Comparison of ENCODE assay signal across 8 cellular contexts in the genomic region with DNA sequence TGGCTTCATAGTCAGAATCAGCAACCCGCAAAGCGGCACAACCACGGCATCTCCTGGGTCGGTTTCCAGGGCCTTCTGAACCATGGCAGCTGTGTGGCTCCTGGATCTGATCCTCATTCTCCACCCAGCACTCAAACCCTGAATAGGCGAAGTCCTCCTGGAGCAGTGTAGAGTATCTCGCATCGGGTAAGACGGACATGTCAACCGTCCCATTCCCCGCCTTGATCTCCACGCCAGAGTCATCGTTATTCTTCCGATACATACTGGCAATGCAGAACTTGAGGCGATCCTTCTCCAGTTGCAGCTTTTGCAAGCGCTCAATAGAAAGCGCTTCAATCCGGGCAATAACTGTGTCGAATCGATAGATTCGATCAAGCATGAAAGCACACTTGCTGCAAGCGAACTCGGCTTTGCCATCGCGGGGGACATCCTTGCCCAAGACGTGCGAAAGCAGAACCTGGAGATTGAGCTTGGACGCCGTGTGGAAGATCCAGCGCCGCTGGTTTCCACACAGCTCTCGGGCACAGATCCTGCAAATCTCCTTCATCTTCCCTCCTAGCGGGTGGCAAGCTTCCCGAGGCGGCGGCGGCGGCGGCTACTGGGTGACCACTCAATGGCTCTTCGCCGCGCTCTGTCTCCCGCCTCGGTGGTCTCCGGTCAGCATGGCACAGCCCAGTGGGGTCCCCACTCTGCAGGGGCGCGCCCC.
DNase-seq lines count a peak whose midpoint lies in the region; ATAC-seq and TF ChIP-seq lines count a peak whose summit lies in the region.
"Not testable (repeated sequence)": the region's sequence is repeated elsewhere in the genome, so short reads cannot be mapped to it uniquely, and the experiment has no call there.

No MANE protein-coding gene starts in this region.

- H3K36me3 ChIP-seq in body of pancreas (replicated peaks in 1 of 2; ENCODE audit: insufficient read depth in 1 of 2, low read depth in 2 of 2); mesenchymal stem cell (ENCODE audit: control insufficient read depth in 1 of 2, insufficient read depth in 2 of 2, low read depth in 1 of 2, low read length in 2 of 2); skeletal muscle satellite cell (ENCODE audit: insufficient read depth, low read length): not testable (repeated sequence)

- H3K9ac ChIP-seq in mesenchymal stem cell (ENCODE audit: low read length) (peak overlapping the region; percentile 74), skeletal muscle satellite cell (ENCODE audit: low read depth, low read length) (peak overlapping the region; percentile 81)

- H2BK5ac ChIP-seq in mesenchymal stem cell (ENCODE audit: low read depth, low read length, poor library complexity, severe bottlenecking): not testable (repeated sequence)

- H3K18ac ChIP-seq in mesenchymal stem cell (ENCODE audit: low read depth in 1 of 2, low read length in 2 of 2): not testable (repeated sequence)

- H2AFZ ChIP-seq in mesenchymal stem cell (ENCODE audit: low read depth, low read length): not testable (repeated sequence)

- ATAC-seq in GM19455 (IDR thresholded peaks at IDR 0.05; ENCODE audit: unreplicated experiment) (peak; percentile 8), body of pancreas (peak; percentile 16)

- not testable (repeated sequence) for TF ChIP-seq POLR2A in body of pancreas (IDR thresholded peaks at IDR 0.05)

- peak overlapping the region in 2 of 4 donors; percentile 70 to 75 for H3K27ac ChIP-seq in body of pancreas
- not testable (repeated sequence) for H3K27ac ChIP-seq in mesenchymal stem cell (ENCODE audit: low read length, poor library complexity, severe bottlenecking)

- intact Hi-C loops in body of pancreas (cut with DNase I): not testable (repeated sequence)

- TF ChIP-seq CTCF in body of pancreas (IDR thresholded peaks at IDR 0.05): not testable (repeated sequence)

- 0% methylated on average over 3 to 13 of the region's 46 CpGs for WGBS in body of pancreas, 2 donors
- no CpG with 5 or more reads among the region's 46 CpGs for WGBS in mesenchymal stem cell

- H3K4me1 ChIP-seq in body of pancreas; mesenchymal stem cell (ENCODE audit: control insufficient read depth, insufficient read depth, low read depth, low read length); skeletal muscle satellite cell (ENCODE audit: control insufficient read depth, insufficient read depth, low read length): not testable (repeated sequence)

- H3K4ac ChIP-seq in mesenchymal stem cell (ENCODE audit: low read depth in 1 of 2, low read length in 2 of 2): not testable (repeated sequence)

- H3K27me3 ChIP-seq in body of pancreas; mesenchymal stem cell (ENCODE audit: control insufficient read depth in 1 of 2, insufficient read depth in 1 of 2, low read length in 2 of 2); skeletal muscle satellite cell (ENCODE audit: control insufficient read depth, insufficient read depth, low read length): not testable (repeated sequence)

- not testable (repeated sequence) for H2BK15ac ChIP-seq in mesenchymal stem cell (ENCODE audit: low read depth, poor library complexity, severe bottlenecking)

- not testable (repeated sequence) for H3K23ac ChIP-seq in mesenchymal stem cell (ENCODE audit: low read length in 2 of 2)

- H3K4me3 ChIP-seq in body of pancreas (peak overlapping the region in 1 of 2 donors; percentile 27), mesenchymal stem cell (ENCODE audit: insufficient read depth in 1 of 2, low read depth in 1 of 2, low read length in 2 of 2) (peak overlapping the region; percentile 14 to 79), skeletal muscle satellite cell (ENCODE audit: low read length) (peak overlapping the region; percentile 74)

- H2BK120ac ChIP-seq in mesenchymal stem cell (ENCODE audit: low read depth, low read length): not testable (repeated sequence)

- not testable (repeated sequence) for H3K79me1 ChIP-seq in mesenchymal stem cell (replicated peaks; ENCODE audit: low read length, poor library complexity, severe bottlenecking)

- DNase-seq in Ammon's horn (ENCODE audit: low spot score) (peak; percentile 26), HT-29 (ENCODE audit: low spot score) (peak; percentile 15), SW480 (ENCODE audit: low spot score) (peak; percentile 9), body of pancreas (peak in 2 of 4 donors; percentile 4 to 6), germinal center (ENCODE audit: low spot score) (peak; percentile 0), mesenchymal stem cell (peak; percentile 37)

- H2AK5ac ChIP-seq in mesenchymal stem cell (ENCODE audit: low read length, severe bottlenecking): not testable (repeated sequence)

- H3K4me2 ChIP-seq in mesenchymal stem cell (ENCODE audit: low read length, poor library complexity, severe bottlenecking): peak overlapping the region; percentile 27
- H3K4me2 ChIP-seq in skeletal muscle satellite cell (ENCODE audit: low read length): peak overlapping the region; percentile 85

- not testable (repeated sequence) for H4K8ac ChIP-seq in mesenchymal stem cell (ENCODE audit: low read length)

- H3K9me3 ChIP-seq in body of pancreas; mesenchymal stem cell (ENCODE audit: control insufficient read depth, low read length); skeletal muscle satellite cell (replicated peaks; ENCODE audit: low read length): not testable (repeated sequence)

- not testable (repeated sequence) for H3K14ac ChIP-seq in mesenchymal stem cell (ENCODE audit: low read length in 2 of 2)

- not testable (repeated sequence) for H4K91ac ChIP-seq in mesenchymal stem cell (ENCODE audit: low read length)

- not testable (repeated sequence) for H2BK12ac ChIP-seq in mesenchymal stem cell (ENCODE audit: low read length in 2 of 2)
